10 cellular contexts compared by ENCODE assay signal in the genomic region with DNA sequence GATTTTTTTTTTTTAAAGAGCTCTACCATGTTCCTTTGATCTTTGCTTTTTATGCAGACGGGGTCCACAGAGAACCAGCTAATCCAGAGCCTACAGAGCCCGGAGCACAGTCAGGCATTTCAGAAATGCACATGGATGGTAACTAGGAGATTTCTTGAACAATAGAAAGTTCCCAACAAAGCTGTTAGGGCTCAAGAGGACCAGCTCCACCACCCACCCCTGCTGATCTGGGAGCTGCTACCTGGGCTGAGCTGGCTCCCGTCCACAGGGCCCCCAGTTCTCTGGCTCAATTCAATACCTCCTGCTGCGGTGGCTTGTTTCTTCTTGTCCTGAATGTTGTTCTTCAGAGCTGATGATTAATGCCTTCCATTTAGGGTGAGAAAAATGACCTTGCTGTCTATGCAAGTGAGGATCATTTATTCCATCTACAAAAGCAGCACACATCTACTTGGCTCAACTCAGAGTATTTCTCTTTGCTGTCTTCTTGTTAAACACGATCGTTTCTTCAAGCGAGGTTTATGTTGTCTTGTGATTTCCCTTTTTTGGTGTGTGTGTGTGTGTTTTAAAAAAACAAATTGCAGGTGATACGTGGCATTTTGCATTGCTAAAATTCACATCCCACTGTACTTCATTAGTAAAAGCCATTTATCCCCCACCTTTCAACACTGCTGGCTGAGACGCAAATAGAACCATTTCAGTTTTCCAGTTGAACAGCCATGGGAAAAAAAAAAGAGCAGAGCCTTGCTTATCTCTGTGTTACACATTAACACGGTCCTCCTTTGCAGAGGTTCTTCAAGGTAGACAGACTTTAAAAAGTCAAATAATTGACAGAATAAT. TPM values are rescaled to one million over a fixed set of nuclear protein-coding genes. Genes with fewer than 3 reads are reported as not detected.
DNase-seq lines count a peak whose midpoint lies in the region; ATAC-seq, FAIRE-seq and TF ChIP-seq lines count a peak whose summit lies in the region.
"Had no signal": no experiment of that assay in that cellular context is flagged by ENCODE, and none has a peak within 500 bp of the region (broad histone marks: within the 10 kb centered on the region; RNA-seq: fewer than 3 reads in every experiment).

No MANE protein-coding gene starts in this region.

- peak overlapping the region in 3 of 4 donors; percentile 8 to 32 (median 27) for H3K27ac ChIP-seq in upper lobe of left lung

- peaks cover 11 to 25% (median 23%) of the 10 kb centered on the region in 4 donors for H3K4me1 ChIP-seq in upper lobe of left lung

- H3K4me3 ChIP-seq in upper lobe of left lung, result no peak overlapping the region

- no peak for TF ChIP-seq POLR2A in upper lobe of left lung (IDR thresholded peaks at IDR 0.05)

- no peaks in the 10 kb centered on the region for H3K9me3 ChIP-seq in upper lobe of left lung

- no peaks in the 10 kb centered on the region for H3K36me3 ChIP-seq in upper lobe of left lung

- no peaks in the 10 kb centered on the region for H3K27me3 ChIP-seq in upper lobe of left lung

- TF ChIP-seq EP300 in upper lobe of left lung (IDR thresholded peaks at IDR 0.05), result no peak

- FAIRE-seq in HTR-8/SVneo (lab: Jason Lieb, UNC), result no peak

- peak; percentile 24 for DNase-seq in NCI-H748 (lab: John Stamatoyannopoulos, UW; ENCODE audit: unreplicated experiment)
- DNase-seq in NCI-H748 treated with DMSO at 0.1 percent for 48 hours (lab: John Stamatoyannopoulos, UW), result no peak
- peak; percentile 14 for DNase-seq in cerebellar cortex (ENCODE audit: low spot score)
- peak; percentile 86 for DNase-seq in left kidney (ENCODE audit: low read depth, low spot score)
- DNase-seq in upper lobe of left lung, result peak in 1 of 2 donors; percentile 28
- no peak for DNase-seq in HTR-8/SVneo (ENCODE audit: insufficient read length, low spot score)
- DNase-seq in NOMO-1 treated with DMSO at 0.1 percent for 48 hours (lab: John Stamatoyannopoulos, UW; ENCODE audit: unreplicated experiment), result no peak
- DNase-seq: erythroblast, NCI-H82 had no signal

- WGBS in upper lobe of left lung, 2 donors, result 53 to 57% methylated on average over 10 of the region's 10 CpGs

- TF ChIP-seq CTCF in upper lobe of left lung (IDR thresholded peaks at IDR 0.05), result no peak

- ATAC-seq in upper lobe of left lung (ENCODE audit: low FRiP score in 2 of 2), result peak in 1 of 2 donors; percentile 31
- ATAC-seq in HG03342 (IDR thresholded peaks at IDR 0.05; ENCODE audit: unreplicated experiment), result no peak

RNA-seq across cellular contexts. Expression of gene IGFBP7, which starts 31.3 kb away (rescaled TPM):
- total RNA-seq in upper lobe of left lung, result 100 to 1,000 TPM; 105 to 705 (median 359) TPM

Comparison
In these comparisons a context has a peak if more than half of its experiments do, and no peak if none do; other contexts are left out.
1. DNase-seq: peak in NCI-H748 (single experiment), cerebellar cortex (single experiment) and left kidney (single experiment); none in NCI-H748 treated with DMSO at 0.1 percent for 48 hours (single experiment), HTR-8/SVneo (single experiment) and NOMO-1 treated with DMSO at 0.1 percent for 48 hours (single experiment).